Comparison of ENCODE assay signal across 1 cellular context in the genomic region with DNA sequence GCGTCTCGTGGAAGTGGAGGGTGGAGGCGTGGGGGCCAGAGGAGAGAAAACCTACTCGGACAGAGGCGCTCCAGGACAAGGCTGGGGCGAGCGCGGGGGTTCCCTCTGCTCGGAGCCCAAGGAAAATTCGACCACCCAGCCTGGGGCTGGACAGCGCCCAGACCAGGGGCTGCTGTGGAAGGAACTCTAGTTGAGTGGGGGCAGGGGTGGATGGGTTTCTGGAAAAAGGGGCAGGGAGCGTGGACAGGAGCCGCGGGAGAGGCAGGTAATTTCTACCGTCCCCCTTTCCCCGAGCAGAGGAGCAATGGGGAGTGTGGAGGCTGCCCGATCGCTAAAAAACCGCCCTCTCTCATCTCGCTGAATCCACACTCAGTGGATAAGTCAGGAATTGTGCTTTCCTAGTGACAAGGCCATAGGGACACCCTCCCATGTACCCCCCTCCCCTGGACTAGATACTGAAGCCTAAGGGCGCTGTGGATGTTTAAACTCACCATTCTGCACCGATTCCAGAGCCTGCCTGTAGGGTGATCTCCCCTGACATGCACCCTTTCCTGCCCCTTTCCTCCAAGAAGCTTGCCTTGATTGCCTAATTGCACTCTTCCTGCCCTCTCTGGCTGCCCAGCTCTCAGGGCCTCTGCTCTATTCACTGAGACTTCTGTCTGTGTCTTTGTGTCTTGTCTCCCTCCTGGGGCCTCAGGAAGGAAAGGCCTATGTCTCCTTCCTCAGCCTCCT.
TF ChIP-seq lines count a peak whose summit lies in the region.

No MANE protein-coding gene starts in this region.

TF ChIP-seq in H1, 55 proteins besides CTCF, POLR2A, EP300 and RAD21 (continued from another document):
- TF ChIP-seq KDM4A (IDR thresholded peaks at IDR 0.05; ENCODE audit: low read depth, low read length, severe bottlenecking) (peak; percentile 58), RNF2 (IDR thresholded peaks at IDR 0.05; ENCODE audit: borderline replicate concordance, low read depth, low read length, missing control alignments, poor library complexity, severe bottlenecking) (no peak), CHD1 (IDR thresholded peaks at IDR 0.05; ENCODE audit: low read depth, low read length) (no peak), SAP30 (IDR thresholded peaks at IDR 0.05; ENCODE audit: insufficient read depth, insufficient replicate concordance, low read length) (no peak), TCF12 (IDR thresholded peaks at IDR 0.05; ENCODE audit: low read depth, low read length) (no peak), SUZ12 (IDR thresholded peaks at IDR 0.05; ENCODE audit: low read length) (no peak), JUN (IDR thresholded peaks at IDR 0.05; ENCODE audit: low read depth, low read length) (no peak), KDM1A (IDR thresholded peaks at IDR 0.05; ENCODE audit: borderline replicate concordance, low read length) (no peak), CREB1 (IDR thresholded peaks at IDR 0.05) (no peak), SRF (IDR thresholded peaks at IDR 0.05; ENCODE audit: low read depth, low read length) (no peak), CEBPB (IDR thresholded peaks at IDR 0.05; ENCODE audit: low read depth, low read length) (peak; percentile 75), BCL11A (IDR thresholded peaks at IDR 0.05; ENCODE audit: low read depth in 2 of 2, low read length in 2 of 2) (no peak), HDAC2 (IDR thresholded peaks at IDR 0.05; ENCODE audit: borderline replicate concordance in 1 of 2, low read depth in 2 of 2, low read length in 2 of 2) (no peak; a peak in 1 of 4 replicates), GABPA (IDR thresholded peaks at IDR 0.05; ENCODE audit: borderline replicate concordance, insufficient read depth, low read length) (no peak), CHD2 (IDR thresholded peaks at IDR 0.05; ENCODE audit: low read length) (no peak), HDAC6 (IDR thresholded peaks at IDR 0.05; ENCODE audit: low read depth, low read length) (no peak), SIN3A (conservative IDR thresholded peaks at IDR 0.05 in 1 of 2, IDR thresholded peaks at IDR 0.05 in 1 of 2; ENCODE audit: low read depth in 1 of 2, low read length in 2 of 2) (no peak), GTF2F1 (IDR thresholded peaks at IDR 0.05; ENCODE audit: borderline replicate concordance, low read depth, low read length) (no peak), PHF8 (conservative IDR thresholded peaks at IDR 0.05; ENCODE audit: low read depth, low read length) (no peak), CTBP2 (IDR thresholded peaks at IDR 0.05; ENCODE audit: borderline replicate concordance, insufficient read depth, insufficient read length, low read length) (no peak), ASH2L (IDR thresholded peaks at IDR 0.05; ENCODE audit: low read length) (peak; percentile 10), MAFK (IDR thresholded peaks at IDR 0.05; ENCODE audit: low read depth, low read length) (no peak)
- TF ChIP-seq, protein P1, sequence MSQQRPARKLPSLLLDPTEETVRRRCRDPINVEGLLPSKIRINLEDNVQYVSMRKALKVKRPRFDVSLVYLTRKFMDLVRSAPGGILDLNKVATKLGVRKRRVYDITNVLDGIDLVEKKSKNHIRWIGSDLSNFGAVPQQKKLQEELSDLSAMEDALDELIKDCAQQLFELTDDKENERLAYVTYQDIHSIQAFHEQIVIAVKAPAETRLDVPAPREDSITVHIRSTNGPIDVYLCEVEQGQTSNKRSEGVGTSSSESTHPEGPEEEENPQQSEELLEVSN (IDR thresholded peaks at IDR 0.05) = no peak
- TF ChIP-seq, protein P2, sequence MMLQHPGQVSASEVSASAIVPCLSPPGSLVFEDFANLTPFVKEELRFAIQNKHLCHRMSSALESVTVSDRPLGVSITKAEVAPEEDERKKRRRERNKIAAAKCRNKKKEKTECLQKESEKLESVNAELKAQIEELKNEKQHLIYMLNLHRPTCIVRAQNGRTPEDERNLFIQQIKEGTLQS (IDR thresholded peaks at IDR 0.05; ENCODE audit: insufficient read depth, low read depth, low read length) = no peak
- TF ChIP-seq, protein P3, sequence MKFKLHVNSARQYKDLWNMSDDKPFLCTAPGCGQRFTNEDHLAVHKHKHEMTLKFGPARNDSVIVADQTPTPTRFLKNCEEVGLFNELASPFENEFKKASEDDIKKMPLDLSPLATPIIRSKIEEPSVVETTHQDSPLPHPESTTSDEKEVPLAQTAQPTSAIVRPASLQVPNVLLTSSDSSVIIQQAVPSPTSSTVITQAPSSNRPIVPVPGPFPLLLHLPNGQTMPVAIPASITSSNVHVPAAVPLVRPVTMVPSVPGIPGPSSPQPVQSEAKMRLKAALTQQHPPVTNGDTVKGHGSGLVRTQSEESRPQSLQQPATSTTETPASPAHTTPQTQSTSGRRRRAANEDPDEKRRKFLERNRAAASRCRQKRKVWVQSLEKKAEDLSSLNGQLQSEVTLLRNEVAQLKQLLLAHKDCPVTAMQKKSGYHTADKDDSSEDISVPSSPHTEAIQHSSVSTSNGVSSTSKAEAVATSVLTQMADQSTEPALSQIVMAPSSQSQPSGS (IDR thresholded peaks at IDR 0.05; ENCODE audit: low read length) = no peak
